Comparison of ENCODE assay signal across 1 cellular context in the genomic region with DNA sequence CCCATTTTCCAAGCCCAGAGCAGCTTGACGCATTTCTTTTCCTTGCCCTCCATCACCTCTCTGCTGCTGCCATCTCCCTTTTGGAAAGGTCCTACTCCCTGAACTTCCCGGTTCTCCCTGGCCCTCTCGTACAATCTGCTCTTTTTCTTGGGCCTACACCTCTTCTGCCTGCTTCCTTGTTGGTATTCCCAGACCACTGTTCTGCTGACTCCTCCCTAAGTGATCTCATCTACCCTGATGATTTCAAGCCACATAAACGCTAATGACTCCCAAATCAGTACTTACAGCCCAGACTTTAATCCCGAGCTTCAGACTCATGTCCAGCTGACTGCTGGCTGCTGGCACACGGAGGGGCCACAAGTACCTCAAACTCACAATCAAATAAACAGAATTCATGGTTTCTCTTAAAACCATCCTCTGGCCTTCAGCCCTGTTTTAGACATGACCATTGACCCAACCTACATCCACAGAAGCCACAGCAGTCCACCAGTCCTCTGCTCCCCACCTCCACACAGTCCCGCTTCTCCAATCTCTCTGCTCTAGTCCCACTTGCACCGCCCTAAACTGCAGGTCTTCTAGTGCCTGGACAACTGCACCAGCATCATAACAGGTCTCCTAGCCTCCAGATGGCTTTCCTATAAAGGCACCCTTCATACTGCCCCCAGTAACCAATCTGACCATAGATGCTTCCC.
TF ChIP-seq lines count a peak whose summit lies in the region.

No MANE protein-coding gene starts in this region.

TF ChIP-seq in GM23338, 12 proteins besides CTCF, POLR2A, EP300 and RAD21:
- TF ChIP-seq, protein P1, sequence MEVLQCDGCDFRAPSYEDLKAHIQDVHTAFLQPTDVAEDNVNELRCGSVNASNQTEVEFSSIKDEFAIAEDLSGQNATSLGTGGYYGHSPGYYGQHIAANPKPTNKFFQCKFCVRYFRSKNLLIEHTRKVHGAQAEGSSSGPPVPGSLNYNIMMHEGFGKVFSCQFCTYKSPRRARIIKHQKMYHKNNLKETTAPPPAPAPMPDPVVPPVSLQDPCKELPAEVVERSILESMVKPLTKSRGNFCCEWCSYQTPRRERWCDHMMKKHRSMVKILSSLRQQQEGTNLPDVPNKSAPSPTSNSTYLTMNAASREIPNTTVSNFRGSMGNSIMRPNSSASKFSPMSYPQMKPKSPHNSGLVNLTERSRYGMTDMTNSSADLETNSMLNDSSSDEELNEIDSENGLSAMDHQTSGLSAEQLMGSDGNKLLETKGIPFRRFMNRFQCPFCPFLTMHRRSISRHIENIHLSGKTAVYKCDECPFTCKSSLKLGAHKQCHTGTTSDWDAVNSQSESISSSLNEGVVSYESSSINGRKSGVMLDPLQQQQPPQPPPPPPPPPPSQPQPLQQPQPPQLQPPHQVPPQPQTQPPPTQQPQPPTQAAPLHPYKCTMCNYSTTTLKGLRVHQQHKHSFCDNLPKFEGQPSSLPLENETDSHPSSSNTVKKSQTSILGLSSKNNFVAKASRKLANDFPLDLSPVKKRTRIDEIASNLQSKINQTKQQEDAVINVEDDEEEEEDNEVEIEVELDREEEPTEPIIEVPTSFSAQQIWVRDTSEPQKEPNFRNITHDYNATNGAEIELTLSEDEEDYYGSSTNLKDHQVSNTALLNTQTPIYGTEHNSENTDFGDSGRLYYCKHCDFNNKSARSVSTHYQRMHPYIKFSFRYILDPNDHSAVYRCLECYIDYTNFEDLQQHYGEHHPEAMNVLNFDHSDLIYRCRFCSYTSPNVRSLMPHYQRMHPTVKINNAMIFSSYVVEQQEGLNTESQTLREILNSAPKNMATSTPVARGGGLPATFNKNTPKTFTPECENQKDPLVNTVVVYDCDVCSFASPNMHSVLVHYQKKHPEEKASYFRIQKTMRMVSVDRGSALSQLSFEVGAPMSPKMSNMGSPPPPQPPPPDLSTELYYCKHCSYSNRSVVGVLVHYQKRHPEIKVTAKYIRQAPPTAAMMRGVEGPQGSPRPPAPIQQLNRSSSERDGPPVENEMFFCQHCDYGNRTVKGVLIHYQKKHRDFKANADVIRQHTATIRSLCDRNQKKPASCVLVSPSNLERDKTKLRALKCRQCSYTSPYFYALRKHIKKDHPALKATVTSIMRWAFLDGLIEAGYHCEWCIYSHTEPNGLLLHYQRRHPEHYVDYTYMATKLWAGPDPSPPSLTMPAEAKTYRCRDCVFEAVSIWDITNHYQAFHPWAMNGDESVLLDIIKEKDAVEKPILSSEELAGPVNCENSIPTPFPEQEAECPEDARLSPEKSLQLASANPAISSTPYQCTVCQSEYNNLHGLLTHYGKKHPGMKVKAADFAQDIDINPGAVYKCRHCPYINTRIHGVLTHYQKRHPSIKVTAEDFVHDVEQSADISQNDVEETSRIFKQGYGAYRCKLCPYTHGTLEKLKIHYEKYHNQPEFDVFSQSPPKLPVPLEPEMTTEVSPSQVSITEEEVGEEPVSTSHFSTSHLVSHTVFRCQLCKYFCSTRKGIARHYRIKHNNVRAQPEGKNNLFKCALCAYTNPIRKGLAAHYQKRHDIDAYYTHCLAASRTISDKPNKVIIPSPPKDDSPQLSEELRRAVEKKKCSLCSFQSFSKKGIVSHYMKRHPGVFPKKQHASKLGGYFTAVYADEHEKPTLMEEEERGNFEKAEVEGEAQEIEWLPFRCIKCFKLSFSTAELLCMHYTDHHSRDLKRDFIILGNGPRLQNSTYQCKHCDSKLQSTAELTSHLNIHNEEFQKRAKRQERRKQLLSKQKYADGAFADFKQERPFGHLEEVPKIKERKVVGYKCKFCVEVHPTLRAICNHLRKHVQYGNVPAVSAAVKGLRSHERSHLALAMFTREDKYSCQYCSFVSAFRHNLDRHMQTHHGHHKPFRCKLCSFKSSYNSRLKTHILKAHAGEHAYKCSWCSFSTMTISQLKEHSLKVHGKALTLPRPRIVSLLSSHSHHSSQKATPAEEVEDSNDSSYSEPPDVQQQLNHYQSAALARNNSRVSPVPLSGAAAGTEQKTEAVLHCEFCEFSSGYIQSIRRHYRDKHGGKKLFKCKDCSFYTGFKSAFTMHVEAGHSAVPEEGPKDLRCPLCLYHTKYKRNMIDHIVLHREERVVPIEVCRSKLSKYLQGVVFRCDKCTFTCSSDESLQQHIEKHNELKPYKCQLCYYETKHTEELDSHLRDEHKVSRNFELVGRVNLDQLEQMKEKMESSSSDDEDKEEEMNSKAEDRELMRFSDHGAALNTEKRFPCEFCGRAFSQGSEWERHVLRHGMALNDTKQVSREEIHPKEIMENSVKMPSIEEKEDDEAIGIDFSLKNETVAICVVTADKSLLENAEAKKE (CRISPR knock-in tag; IDR thresholded peaks at IDR 0.05), result no peak
- TF ChIP-seq JUNB (IDR thresholded peaks at IDR 0.05; ENCODE audit: unreplicated experiment) (no peak), EZH2phosphoT487 (IDR thresholded peaks at IDR 0.05; ENCODE audit: unreplicated experiment) (no peak), POLR2AphosphoS5 (IDR thresholded peaks at IDR 0.05; ENCODE audit: low read depth) (no peak), ZNF114 (CRISPR knock-in tag; IDR thresholded peaks at IDR 0.05) (no peak), STAT1 (IDR thresholded peaks at IDR 0.05; ENCODE audit: unreplicated experiment) (no peak), EZH2 (IDR thresholded peaks at IDR 0.05; ENCODE audit: low read depth, unreplicated experiment) (no peak), ZNF331 (CRISPR knock-in tag; IDR thresholded peaks at IDR 0.05; ENCODE audit: low read depth) (no peak)
- TF ChIP-seq, protein P2, sequence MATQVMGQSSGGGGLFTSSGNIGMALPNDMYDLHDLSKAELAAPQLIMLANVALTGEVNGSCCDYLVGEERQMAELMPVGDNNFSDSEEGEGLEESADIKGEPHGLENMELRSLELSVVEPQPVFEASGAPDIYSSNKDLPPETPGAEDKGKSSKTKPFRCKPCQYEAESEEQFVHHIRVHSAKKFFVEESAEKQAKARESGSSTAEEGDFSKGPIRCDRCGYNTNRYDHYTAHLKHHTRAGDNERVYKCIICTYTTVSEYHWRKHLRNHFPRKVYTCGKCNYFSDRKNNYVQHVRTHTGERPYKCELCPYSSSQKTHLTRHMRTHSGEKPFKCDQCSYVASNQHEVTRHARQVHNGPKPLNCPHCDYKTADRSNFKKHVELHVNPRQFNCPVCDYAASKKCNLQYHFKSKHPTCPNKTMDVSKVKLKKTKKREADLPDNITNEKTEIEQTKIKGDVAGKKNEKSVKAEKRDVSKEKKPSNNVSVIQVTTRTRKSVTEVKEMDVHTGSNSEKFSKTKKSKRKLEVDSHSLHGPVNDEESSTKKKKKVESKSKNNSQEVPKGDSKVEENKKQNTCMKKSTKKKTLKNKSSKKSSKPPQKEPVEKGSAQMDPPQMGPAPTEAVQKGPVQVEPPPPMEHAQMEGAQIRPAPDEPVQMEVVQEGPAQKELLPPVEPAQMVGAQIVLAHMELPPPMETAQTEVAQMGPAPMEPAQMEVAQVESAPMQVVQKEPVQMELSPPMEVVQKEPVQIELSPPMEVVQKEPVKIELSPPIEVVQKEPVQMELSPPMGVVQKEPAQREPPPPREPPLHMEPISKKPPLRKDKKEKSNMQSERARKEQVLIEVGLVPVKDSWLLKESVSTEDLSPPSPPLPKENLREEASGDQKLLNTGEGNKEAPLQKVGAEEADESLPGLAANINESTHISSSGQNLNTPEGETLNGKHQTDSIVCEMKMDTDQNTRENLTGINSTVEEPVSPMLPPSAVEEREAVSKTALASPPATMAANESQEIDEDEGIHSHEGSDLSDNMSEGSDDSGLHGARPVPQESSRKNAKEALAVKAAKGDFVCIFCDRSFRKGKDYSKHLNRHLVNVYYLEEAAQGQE (IDR thresholded peaks at IDR 0.05; ENCODE audit: unreplicated experiment), result no peak
- TF ChIP-seq, protein P3, sequence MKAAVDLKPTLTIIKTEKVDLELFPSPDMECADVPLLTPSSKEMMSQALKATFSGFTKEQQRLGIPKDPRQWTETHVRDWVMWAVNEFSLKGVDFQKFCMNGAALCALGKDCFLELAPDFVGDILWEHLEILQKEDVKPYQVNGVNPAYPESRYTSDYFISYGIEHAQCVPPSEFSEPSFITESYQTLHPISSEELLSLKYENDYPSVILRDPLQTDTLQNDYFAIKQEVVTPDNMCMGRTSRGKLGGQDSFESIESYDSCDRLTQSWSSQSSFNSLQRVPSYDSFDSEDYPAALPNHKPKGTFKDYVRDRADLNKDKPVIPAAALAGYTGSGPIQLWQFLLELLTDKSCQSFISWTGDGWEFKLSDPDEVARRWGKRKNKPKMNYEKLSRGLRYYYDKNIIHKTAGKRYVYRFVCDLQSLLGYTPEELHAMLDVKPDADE (IDR thresholded peaks at IDR 0.05), result no peak
TF ChIP-seq in GM23338: peak in this region for 0.
